8 cellular contexts compared by ENCODE assay signal in the genomic region with DNA sequence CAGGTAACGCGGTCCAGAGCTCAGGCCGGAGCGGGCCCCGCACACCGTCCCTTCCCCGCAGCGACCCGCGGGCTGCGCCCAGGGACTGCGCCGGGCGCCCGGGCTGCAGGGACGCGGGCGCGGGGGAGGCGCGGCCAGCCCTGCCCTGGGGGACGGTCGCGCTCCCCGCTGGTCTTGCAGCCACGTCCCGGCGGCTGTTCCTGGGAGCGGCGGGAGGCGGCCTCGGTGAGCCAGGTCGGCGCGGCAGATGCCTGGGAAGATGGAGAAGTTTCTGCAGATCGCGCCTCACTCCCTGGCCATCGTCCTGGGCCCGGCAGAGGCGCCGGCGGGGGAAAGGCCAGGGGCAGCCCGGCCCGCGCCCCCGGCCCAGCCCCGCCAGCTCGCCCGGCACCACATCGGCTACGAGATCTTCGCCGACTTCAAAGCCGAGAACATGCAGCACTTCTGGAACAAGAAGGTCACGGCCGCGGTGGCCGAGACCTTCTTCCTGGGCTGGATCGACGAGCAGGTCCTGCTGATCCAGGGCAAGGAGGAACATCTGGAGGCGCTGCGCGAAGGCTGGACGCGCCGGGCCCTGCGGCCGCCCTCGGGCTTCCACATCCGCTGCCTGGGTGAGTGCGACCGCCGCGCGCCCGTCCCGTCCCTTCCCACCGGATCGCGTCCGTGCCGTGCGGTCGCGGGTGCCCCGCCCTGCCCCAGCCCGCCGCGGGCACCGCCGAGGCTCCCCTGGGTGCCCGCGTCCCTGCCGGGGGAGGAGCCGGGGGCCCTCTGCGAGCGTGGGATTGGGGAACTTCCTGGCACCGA.
A peak's percentile ranks its signal among the peaks of the same experiment; 100 is the strongest.
DNase-seq lines count a peak whose midpoint lies in the region; TF ChIP-seq lines count a peak whose summit lies in the region.

No MANE protein-coding gene starts in this region.

- H3K36me3 ChIP-seq in endocrine pancreas (ENCODE audit: control insufficient read depth, insufficient read depth, low read length) (no peaks in the 10 kb centered on the region), mesodermal cell (ENCODE audit: control insufficient read depth, insufficient read depth, low read length) (no peaks in the 10 kb centered on the region), uterus (no peaks in the 10 kb centered on the region)

- H3K4me1 ChIP-seq in endocrine pancreas (ENCODE audit: control insufficient read depth, insufficient read depth, low read length): no peaks in the 10 kb centered on the region
- H3K4me1 ChIP-seq in mesodermal cell (ENCODE audit: control insufficient read depth, insufficient read depth, low read length, poor library complexity, severe bottlenecking): peaks cover 2% of the 10 kb centered on the region
- H3K4me1 ChIP-seq in uterus: peaks cover 0 to 17% of the 10 kb centered on the region in 2 donors

- H3K27ac ChIP-seq in mesodermal cell (ENCODE audit: low read depth, low read length, severe bottlenecking) (no peak overlapping the region), uterus (peak overlapping the region; percentile 54 to 58)

- no peak for TF ChIP-seq POLR2A in uterus (IDR thresholded peaks at IDR 0.05)

- peak overlapping the region; percentile 60 for H3K9ac ChIP-seq in endocrine pancreas (ENCODE audit: control insufficient read depth, insufficient read depth, low read length)

- H3K27me3 ChIP-seq in endocrine pancreas (ENCODE audit: control insufficient read depth, insufficient read depth, low read length) (no peaks in the 10 kb centered on the region), uterus (peaks cover 0 to 6% of the 10 kb centered on the region in 2 donors)

- DNase-seq in DMS 273 treated with DMSO at 0.1 percent for 48 hours (lab: John Stamatoyannopoulos, UW): peak; percentile 0
- peak; percentile 7 for DNase-seq in NCI-H2227 treated with DMSO at 0.1 percent for 48 hours (lab: John Stamatoyannopoulos, UW)
- no peak for DNase-seq in uterus
- DNase-seq in stimulated activated naive CD4-positive, alpha-beta T cell (lab: John Stamatoyannopoulos, UW): no peak
- DNase-seq in superior temporal gyrus (ENCODE audit: extremely low spot score): no peak
- DNase-seq in SIG-M5 (lab: John Stamatoyannopoulos, UW): no peak

- H3K4me3 ChIP-seq in endocrine pancreas (ENCODE audit: control insufficient read depth, insufficient read depth, low read length) (no peak overlapping the region), mesodermal cell (ENCODE audit: extremely low read depth, insufficient read depth, low read length, poor library complexity, severe bottlenecking) (peak overlapping the region; percentile 37), uterus (peak overlapping the region; percentile 21 to 30)

- intact Hi-C loops in uterus (cut with DNase I; ENCODE audit: low total_unique reads): no loop called here

- no peak for TF ChIP-seq CTCF in uterus (IDR thresholded peaks at IDR 0.05)

- H3K9me3 ChIP-seq in endocrine pancreas (ENCODE audit: control insufficient read depth, low read length) (no peaks in the 10 kb centered on the region), mesodermal cell (ENCODE audit: control insufficient read depth, low read length) (peaks cover 20% of the 10 kb centered on the region), uterus (no peaks in the 10 kb centered on the region)

- 0 to 1% methylated on average over 79 to 88 of the region's 98 CpGs for WGBS in mesodermal cell (ENCODE audit: insufficient coverage in 2 of 2), 2 experiments

Comparison
In these comparisons a context has a peak if more than half of its experiments do, and no peak if none do; other contexts are left out.
1. DNase-seq: peak in DMS 273 treated with DMSO at 0.1 percent for 48 hours (single experiment) and NCI-H2227 treated with DMSO at 0.1 percent for 48 hours (single experiment); none in uterus (0 of 2), stimulated activated naive CD4-positive, alpha-beta T cell (0 of 6), superior temporal gyrus (single experiment) and SIG-M5 (single experiment).